Comparison of ENCODE assay signal across 8 cellular contexts in the genomic region with DNA sequence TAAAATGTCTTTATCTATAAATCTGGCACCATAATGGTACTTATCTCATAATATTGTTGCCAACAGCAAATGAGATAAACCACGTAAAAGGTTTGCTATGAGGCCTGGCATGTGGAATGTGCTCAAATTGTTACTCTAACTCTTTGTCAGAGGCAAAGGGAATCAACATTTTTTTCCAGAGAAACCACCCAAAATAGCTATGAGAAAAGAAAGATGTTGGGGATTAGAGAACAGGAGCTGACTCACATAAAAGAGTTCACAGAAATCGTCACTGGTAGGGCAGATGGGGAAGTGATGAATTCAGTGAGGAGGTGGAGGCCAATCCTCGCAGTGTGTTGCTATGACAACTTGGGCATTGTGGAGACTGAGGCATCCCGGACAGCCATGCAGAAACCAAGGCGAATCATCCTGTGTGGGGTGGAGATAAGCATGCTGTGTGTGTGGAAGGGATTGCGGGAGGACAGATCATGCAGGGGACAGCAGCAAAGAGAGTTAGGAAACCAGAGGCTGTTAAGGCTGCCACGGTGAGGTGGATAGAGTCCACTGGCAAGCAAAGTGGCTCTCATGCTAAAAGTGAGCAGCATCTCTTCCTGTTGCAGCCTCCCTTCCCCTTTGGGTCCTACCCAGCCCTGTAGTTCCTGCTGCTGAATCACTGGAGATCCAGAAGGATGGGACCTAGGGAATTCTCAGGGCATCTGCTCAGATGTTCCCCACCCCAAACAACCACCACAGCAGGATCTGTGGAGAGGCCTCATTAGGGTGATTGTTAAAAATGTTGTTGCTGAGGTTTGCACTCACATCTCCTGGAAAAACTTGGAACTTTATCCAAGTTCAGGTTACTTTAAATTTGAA.
DNase-seq lines count a peak whose midpoint lies in the region; ATAC-seq and TF ChIP-seq lines count a peak whose summit lies in the region.

No MANE protein-coding gene starts in this region.

- H3K27me3 ChIP-seq in upper lobe of left lung (no peaks in the 10 kb centered on the region), WERI-Rb-1 (ENCODE audit: insufficient read depth, low read depth, severe bottlenecking) (no peaks in the 10 kb centered on the region)

- no peak for TF ChIP-seq EP300 in upper lobe of left lung (IDR thresholded peaks at IDR 0.05)

- H3K9me3 ChIP-seq in upper lobe of left lung, result no peaks in the 10 kb centered on the region
- H3K9me3 ChIP-seq in WERI-Rb-1 (ENCODE audit: severe bottlenecking), result no peaks in the 10 kb centered on the region

- 59 to 64% methylated on average over 7 of the region's 7 CpGs for WGBS in upper lobe of left lung, 2 donors

- H3K36me3 ChIP-seq in upper lobe of left lung, result no peaks in the 10 kb centered on the region
- H3K36me3 ChIP-seq in WERI-Rb-1, result no peaks in the 10 kb centered on the region

- H3K27ac ChIP-seq in upper lobe of left lung (peak overlapping the region; percentile 26 to 80 (median 64)), WERI-Rb-1 (no peak overlapping the region)

- peaks cover 61 to 72% (median 69%) of the 10 kb centered on the region in 4 donors for H3K4me1 ChIP-seq in upper lobe of left lung

- peak; percentile 35 for ATAC-seq in esophagus mucosa
- peak; percentile 52 to 80 for ATAC-seq in upper lobe of left lung (ENCODE audit: low FRiP score in 2 of 2)
- ATAC-seq in GM18870 (IDR thresholded peaks at IDR 0.05; ENCODE audit: unreplicated experiment), result no peak

- DNase-seq in A172 (ENCODE audit: low spot score) (peak; percentile 96), MV-4-11 (lab: John Stamatoyannopoulos, UW) (peak; percentile 87), activated T-cell treated with anti-CD3 and anti-CD28 coated beads for 4 hours (peak; percentile 46), pons (ENCODE audit: low spot score) (peak; percentile 35), upper lobe of left lung (peak in 1 of 2 donors; percentile 44), WERI-Rb-1 (no peak)

- H3K4me3 ChIP-seq in upper lobe of left lung, result no peak overlapping the region
- no peak overlapping the region for H3K4me3 ChIP-seq in WERI-Rb-1 (ENCODE audit: low read depth, low read length)

- no peak for TF ChIP-seq CTCF in upper lobe of left lung (IDR thresholded peaks at IDR 0.05)
- TF ChIP-seq CTCF in WERI-Rb-1 (IDR thresholded peaks at IDR 0.05; ENCODE audit: low read depth, low read length), result no peak

- no peak for TF ChIP-seq POLR2A in upper lobe of left lung (IDR thresholded peaks at IDR 0.05)
